ENCODE assay signal across 13 cellular contexts in the genomic region with DNA sequence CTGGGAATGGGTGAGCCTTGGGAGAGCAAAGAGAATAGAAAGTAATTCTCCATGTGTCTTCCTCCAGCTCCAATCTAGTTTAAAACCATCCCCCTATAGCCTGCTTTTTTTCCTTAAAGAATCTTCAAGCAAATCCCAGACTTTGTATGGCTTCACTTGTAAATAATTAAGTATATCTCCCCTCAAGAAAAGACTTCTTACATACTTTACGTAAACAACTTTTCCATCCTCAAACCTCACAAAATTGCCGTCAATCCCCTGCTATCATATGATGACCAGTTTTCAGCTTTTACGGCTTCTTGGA.
"Had no signal": no experiment of that assay in that cellular context is flagged by ENCODE, and none has a peak within 500 bp of the region (broad histone marks: within the 10 kb centered on the region; RNA-seq: fewer than 3 reads in every experiment).

No MANE protein-coding gene starts in this region.

- H3K27me3 ChIP-seq: ovary, thyroid gland had no signal

- H3K4me3 ChIP-seq: heart right ventricle, lung, ovary, thyroid gland, uterus had no signal

- H3K36me3 Mint-ChIP-seq: activated naive CD4-positive, alpha-beta T cell treated with anti-CD3 and anti-CD28 coated beads, Interleukin-2, amount 10 ng/mL, durations not matched to agents 7 days and 5 days; stimulated activated effector memory CD8-positive, alpha-beta T cell treated with anti-CD3 and anti-CD28 coated beads, Interleukin-12 subunit alpha, Interleukin-12 subunit beta, amount 100 ng/mL, for 72 hours had no signal

- H3K4me1 Mint-ChIP-seq: activated naive CD4-positive, alpha-beta T cell treated with anti-CD3 and anti-CD28 coated beads, Interleukin-2, amount 10 ng/mL, durations not matched to agents 7 days and 5 days; stimulated activated effector memory CD8-positive, alpha-beta T cell treated with anti-CD3 and anti-CD28 coated beads, Interleukin-12 subunit alpha, Interleukin-12 subunit beta, amount 100 ng/mL, for 72 hours had no signal

- DNase-seq: activated CD4-positive, alpha-beta T cell treated with anti-CD3 and anti-CD28 coated beads for 1 hour; activated CD4-positive, alpha-beta T cell treated with anti-CD3 and anti-CD28 coated beads, Interleukin-2, amount 50 U/mL, for 4 hours; activated naive CD4-positive, alpha-beta T cell treated with anti-CD3 and anti-CD28 coated beads, Interleukin-2, amount 10 ng/mL, durations not matched to agents 7 days and 5 days; cortex of kidney; effector CD4-positive, alpha-beta T cell had no signal

- H3K36me3 ChIP-seq: heart right ventricle, ovary, thyroid gland, uterus had no signal

- H3K4me3 Mint-ChIP-seq: activated naive CD4-positive, alpha-beta T cell treated with anti-CD3 and anti-CD28 coated beads, Interleukin-2, amount 10 ng/mL, durations not matched to agents 7 days and 5 days; stimulated activated effector memory CD8-positive, alpha-beta T cell treated with anti-CD3 and anti-CD28 coated beads, Interleukin-12 subunit alpha, Interleukin-12 subunit beta, amount 100 ng/mL, for 72 hours had no signal

- H3K9me3 Mint-ChIP-seq: activated naive CD4-positive, alpha-beta T cell treated with anti-CD3 and anti-CD28 coated beads, Interleukin-2, amount 10 ng/mL, durations not matched to agents 7 days and 5 days; activated T-helper 2 cell treated with anti-CD3 and anti-CD28 coated beads, Interferon-gamma antibody, Interleukin-2, Interleukin-4, amounts not matched to agents 10 μg/mL and 5 μg/mL and 100 μg/mL, durations not matched to agents 14 hours and 24 hours and 36 hours; stimulated activated effector memory CD8-positive, alpha-beta T cell treated with anti-CD3 and anti-CD28 coated beads, Interleukin-12 subunit alpha, Interleukin-12 subunit beta, amount 100 ng/mL, for 72 hours had no signal

- H3K4me1 ChIP-seq: heart right ventricle, thyroid gland, uterus had no signal

- H3K27ac Mint-ChIP-seq: activated naive CD4-positive, alpha-beta T cell treated with anti-CD3 and anti-CD28 coated beads, Interleukin-2, amount 10 ng/mL, durations not matched to agents 7 days and 5 days; activated T-helper 2 cell treated with anti-CD3 and anti-CD28 coated beads, Interferon-gamma antibody, Interleukin-2, Interleukin-4, amounts not matched to agents 10 μg/mL and 5 μg/mL and 100 μg/mL, durations not matched to agents 14 hours and 24 hours and 36 hours; stimulated activated effector memory CD8-positive, alpha-beta T cell treated with anti-CD3 and anti-CD28 coated beads, Interleukin-12 subunit alpha, Interleukin-12 subunit beta, amount 100 ng/mL, for 72 hours had no signal

- H3K27ac ChIP-seq: epithelial cell of prostate, heart right ventricle, ovary, thyroid gland, uterus had no signal

- H3K9me3 ChIP-seq: heart right ventricle, ovary, thyroid gland, uterus had no signal
